Comparison of ENCODE assay signal across 24 cellular contexts in genomic region chr4:64780664-64781063, GRCh38.
"Had no signal": no experiment of that assay in that cellular context is flagged by ENCODE, and none has a peak within 500 bp of the region (broad histone marks: within the 10 kb centered on the region; RNA-seq: fewer than 3 reads in every experiment).

No MANE protein-coding gene starts in this region.

- H3K4me3 Mint-ChIP-seq: activated CD4-positive, alpha-beta T cell treated with anti-CD3 and anti-CD28 coated beads, Interleukin-2, amount 10 ng/mL, durations not matched to agents 7 days and 5 days; activated CD8-positive, alpha-beta T cell treated with anti-CD3 and anti-CD28 coated beads, Interleukin-2, amount 10 ng/mL, durations not matched to agents 7 days and 5 days; nephron progenitor cell; stimulated activated naive CD8-positive, alpha-beta T cell treated with anti-CD3 and anti-CD28 coated beads, Interleukin-15, Interleukin-2, amounts not matched to agents 100 ng/mL and 50 ng/mL, for 24 hours had no signal

- H3K27ac Mint-ChIP-seq: activated CD4-positive, alpha-beta T cell treated with anti-CD3 and anti-CD28 coated beads, Interleukin-2, amount 10 ng/mL, durations not matched to agents 7 days and 5 days; activated CD8-positive, alpha-beta T cell treated with anti-CD3 and anti-CD28 coated beads, Interleukin-2, amount 10 ng/mL, durations not matched to agents 7 days and 5 days; nephron progenitor cell; progenitor cell of endocrine pancreas; stimulated activated naive CD8-positive, alpha-beta T cell treated with anti-CD3 and anti-CD28 coated beads, Interleukin-15, Interleukin-2, amounts not matched to agents 100 ng/mL and 50 ng/mL, for 24 hours had no signal

- FAIRE-seq: kidney had no signal

- H3K27me3 Mint-ChIP-seq: progenitor cell of endocrine pancreas; stimulated activated naive CD8-positive, alpha-beta T cell treated with anti-CD3 and anti-CD28 coated beads, Interleukin-15, Interleukin-2, amounts not matched to agents 100 ng/mL and 50 ng/mL, for 24 hours had no signal

- DNase-seq: activated CD4-positive, alpha-beta T cell treated with anti-CD3 and anti-CD28 coated beads, Interleukin-2, amount 10 ng/mL, durations not matched to agents 7 days and 5 days; activated CD8-positive, alpha-beta memory T cell treated with anti-CD3 and anti-CD28 coated beads, Interleukin-2, amount 50 U/mL, for 4 hours; activated CD8-positive, alpha-beta T cell treated with anti-CD3 and anti-CD28 coated beads, Interleukin-2, amount 10 ng/mL, durations not matched to agents 7 days and 5 days; activated effector memory CD4-positive, alpha-beta T cell treated with anti-CD3 and anti-CD28 coated beads, Interleukin-2, amount 50 U/mL, for 16 hours; activated naive CD4-positive, alpha-beta T cell treated with anti-CD3 and anti-CD28 coated beads, Interleukin-2, amount 50 U/mL, for 16 hours; activated T-cell treated with anti-CD3 and anti-CD28 coated beads, Interleukin-2, amount 50 U/mL, for 48 hours; aorta; cortex of kidney; heart left ventricle; kidney; left lung; mammary epithelial cell; nephron progenitor cell; occipital lobe; stimulated activated CD4-positive, alpha-beta T cell treated with anti-CD3 and anti-CD28 coated beads, Interleukin-2, amount 100 ng/mL, for 24 hours; T1000; transverse colon had no signal

- H3K27me3 ChIP-seq: esophagus muscularis mucosa, gastroesophageal sphincter, left lung, suprapubic skin, transverse colon, vagina had no signal

- H3K36me3 ChIP-seq: esophagus muscularis mucosa, gastroesophageal sphincter, heart left ventricle, left lung, suprapubic skin, transverse colon, vagina had no signal

- H3K4me1 ChIP-seq: heart left ventricle, left lung, suprapubic skin, vagina had no signal

- H3K27ac ChIP-seq: esophagus muscularis mucosa, gastroesophageal sphincter, heart left ventricle, left lung, suprapubic skin, transverse colon, vagina had no signal

- H3K4me1 Mint-ChIP-seq: activated CD4-positive, alpha-beta T cell treated with anti-CD3 and anti-CD28 coated beads, Interleukin-2, amount 10 ng/mL, durations not matched to agents 7 days and 5 days; nephron progenitor cell had no signal

- H3K9me3 Mint-ChIP-seq: activated CD4-positive, alpha-beta T cell treated with anti-CD3 and anti-CD28 coated beads, Interleukin-2, amount 10 ng/mL, durations not matched to agents 7 days and 5 days; nephron progenitor cell; stimulated activated naive CD8-positive, alpha-beta T cell treated with anti-CD3 and anti-CD28 coated beads, Interleukin-15, Interleukin-2, amounts not matched to agents 100 ng/mL and 50 ng/mL, for 24 hours had no signal

- ATAC-seq: activated CD4-positive, CD25-positive, alpha-beta regulatory T cell treated with anti-CD3 and anti-CD28 coated beads, Interleukin-2, amount 50 U/mL, for 24 hours; activated CD8-positive, alpha-beta T cell treated with anti-CD3 and anti-CD28 coated beads, Interleukin-2, amount 10 ng/mL, durations not matched to agents 7 days and 5 days; gastroesophageal sphincter; heart left ventricle; left lung had no signal

- H3K9me3 ChIP-seq: esophagus muscularis mucosa, gastroesophageal sphincter, heart left ventricle, left lung, suprapubic skin, transverse colon, vagina had no signal

- H3K4me3 ChIP-seq: esophagus muscularis mucosa, gastroesophageal sphincter, heart left ventricle, left lung, suprapubic skin, transverse colon, vagina had no signal
